In the genomic region with DNA sequence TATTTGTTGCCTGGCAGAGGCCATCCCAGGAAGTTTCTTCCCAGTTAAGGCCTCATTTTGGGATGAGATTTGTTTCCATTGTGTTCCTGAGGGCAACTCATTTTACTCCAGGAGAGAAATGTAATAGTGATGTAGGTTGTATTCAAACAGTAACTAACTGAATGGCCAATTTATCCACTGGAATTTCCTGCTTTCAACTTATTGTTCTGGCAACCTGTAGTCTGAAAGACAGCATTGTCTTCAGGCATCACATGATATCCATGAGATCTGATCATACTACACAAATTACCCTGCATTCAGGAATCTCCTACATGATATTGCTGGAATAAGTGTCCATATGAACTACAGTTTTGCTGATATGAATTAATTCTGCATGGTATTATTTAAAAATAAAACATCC, we compare ENCODE assay signal across 1 cellular context.
TF ChIP-seq lines count a peak whose summit lies in the region.

No MANE protein-coding gene starts in this region.

TF ChIP-seq in GM23338, 12 proteins besides CTCF, POLR2A, EP300 and RAD21 (continued from another document):
- TF ChIP-seq, protein P1, sequence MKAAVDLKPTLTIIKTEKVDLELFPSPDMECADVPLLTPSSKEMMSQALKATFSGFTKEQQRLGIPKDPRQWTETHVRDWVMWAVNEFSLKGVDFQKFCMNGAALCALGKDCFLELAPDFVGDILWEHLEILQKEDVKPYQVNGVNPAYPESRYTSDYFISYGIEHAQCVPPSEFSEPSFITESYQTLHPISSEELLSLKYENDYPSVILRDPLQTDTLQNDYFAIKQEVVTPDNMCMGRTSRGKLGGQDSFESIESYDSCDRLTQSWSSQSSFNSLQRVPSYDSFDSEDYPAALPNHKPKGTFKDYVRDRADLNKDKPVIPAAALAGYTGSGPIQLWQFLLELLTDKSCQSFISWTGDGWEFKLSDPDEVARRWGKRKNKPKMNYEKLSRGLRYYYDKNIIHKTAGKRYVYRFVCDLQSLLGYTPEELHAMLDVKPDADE (IDR thresholded peaks at IDR 0.05), result no peak
- TF ChIP-seq EZH2 (IDR thresholded peaks at IDR 0.05; ENCODE audit: low read depth, unreplicated experiment), result no peak
TF ChIP-seq in GM23338: peak in this region for 0.
